ENCODE assay signal across 8 cellular contexts in genomic region chr19:12994701-12995595, GRCh38. TPM values are rescaled to one million over a fixed set of nuclear protein-coding genes. Genes with fewer than 3 reads are reported as not detected.
DNase-seq lines count a peak whose midpoint lies in the region; ATAC-seq and TF ChIP-seq lines count a peak whose summit lies in the region.

Gene NFIX (plus strand): TSS chr19:12995475. CDS start chr19:12995838, 363 bp downstream.

- H3K9me3 ChIP-seq in MM.1S (replicated peaks; ENCODE audit: insufficient read depth, low read length) = no peaks in the 10 kb centered on the region
- no peaks in the 10 kb centered on the region for H3K9me3 ChIP-seq in effector memory CD4-positive, alpha-beta T cell (ENCODE audit: control insufficient read depth, low read length)

- no peaks in the 10 kb centered on the region for H3F3A ChIP-seq in MM.1S (ENCODE audit: insufficient read depth, low read length)

- H3K27me3 Mint-ChIP-seq in Calu3 (ENCODE audit: unreplicated experiment) (peaks cover 14% of the 10 kb centered on the region), memory B cell (peaks cover 20% of the 10 kb centered on the region)

- H3K9me2 ChIP-seq in MM.1S (replicated peaks; ENCODE audit: insufficient read depth, low read length) = no peaks in the 10 kb centered on the region

- peak within 1 kb of the TSS; percentile 87 for H3K4me3 Mint-ChIP-seq in Calu3 (ENCODE audit: low read depth, unreplicated experiment)
- peak within 1 kb of the TSS; percentile 88 for H3K4me3 Mint-ChIP-seq in memory B cell

- H3K4me2 ChIP-seq in MM.1S (ENCODE audit: low read depth, low read length) = peak within 1 kb of the TSS; percentile 49; the same call in 1 of the 2 replicates

- CTCF ChIA-PET in Calu3 (lab: Charles Lee) = no interaction called here

- H3K79me2 ChIP-seq in MM.1S (ENCODE audit: low read length) = no peaks in the 10 kb centered on the region

- intact Hi-C loops in Calu3 (cut with micrococcal nuclease; ENCODE audit: unreplicated experiment) = no loop called here

- peak within 1 kb of the TSS; percentile 47; the same call in 1 of the 2 replicates for H3K4me3 ChIP-seq in MM.1S (ENCODE audit: low read length)
- H3K4me3 ChIP-seq in effector memory CD4-positive, alpha-beta T cell (ENCODE audit: insufficient read depth, low read depth, low read length, poor library complexity, severe bottlenecking) = peak within 1 kb of the TSS; percentile 62

- no peak within 1 kb of the TSS for H2AFZ ChIP-seq in MM.1S (ENCODE audit: low read length)

- H3K4me1 ChIP-seq in MM.1S (ENCODE audit: low read length) = no peaks in the 10 kb centered on the region
- H3K4me1 ChIP-seq in effector memory CD4-positive, alpha-beta T cell (ENCODE audit: control insufficient read depth, insufficient read depth, low read length, poor library complexity, severe bottlenecking) = peaks cover 10% of the 10 kb centered on the region

- H3K27me3 ChIP-seq in MM.1S (replicated peaks; ENCODE audit: insufficient read depth, low read length) = peaks cover 65% of the 10 kb centered on the region
- no peaks in the 10 kb centered on the region for H3K27me3 ChIP-seq in effector memory CD4-positive, alpha-beta T cell (replicated peaks; ENCODE audit: control insufficient read depth, insufficient read depth, low read length, poor library complexity, severe bottlenecking)

- ATAC-seq in memory B cell (ENCODE audit: low read depth) = peak; percentile 65

- TF ChIP-seq CTCF in Calu3 (IDR thresholded peaks at IDR 0.05; ENCODE audit: unreplicated experiment) (no peak), MM.1S (IDR thresholded peaks at IDR 0.05; ENCODE audit: low read length) (no peak)

- H4K20me1 ChIP-seq in MM.1S (ENCODE audit: insufficient read depth, low read length) = no peaks in the 10 kb centered on the region

- H3K27ac ChIP-seq in MM.1S (ENCODE audit: low read length) = no peak within 1 kb of the TSS
- H3K27ac ChIP-seq in effector memory CD4-positive, alpha-beta T cell (ENCODE audit: insufficient read depth, low read length, poor library complexity, severe bottlenecking) = no peak within 1 kb of the TSS

- no TSS peak for BruUV-seq in Calu3 (replicated peaks; lab: Mats Ljungman, UMichigan)

- H3K4me1 Mint-ChIP-seq in Calu3 (ENCODE audit: low read depth, unreplicated experiment) (peaks cover 8% of the 10 kb centered on the region), memory B cell (peaks cover 11% of the 10 kb centered on the region)

- H3K9ac ChIP-seq in MM.1S (ENCODE audit: low read length) = no peak within 1 kb of the TSS

- peaks cover 15% of the 10 kb centered on the region for H3K36me3 Mint-ChIP-seq in Calu3 (ENCODE audit: insufficient read depth, unreplicated experiment)
- no peaks in the 10 kb centered on the region for H3K36me3 Mint-ChIP-seq in memory B cell

- no peaks in the 10 kb centered on the region for H3K9me3 Mint-ChIP-seq in Calu3 (ENCODE audit: low read depth, unreplicated experiment)
- H3K9me3 Mint-ChIP-seq in memory B cell = no peaks in the 10 kb centered on the region

- DNase-seq in Calu3 = peak; percentile 66
- DNase-seq in MM.1S = peak; percentile 54
- peak; percentile 79 for DNase-seq in activated CD8-positive, alpha-beta memory T cell treated with anti-CD3 and anti-CD28 coated beads for 24 hours
- DNase-seq in effector memory CD4-positive, alpha-beta T cell = peak; percentile 28 to 40 (median 37)
- DNase-seq in memory B cell (ENCODE audit: low spot score in 2 of 2) = peak in 1 of 2 donors; percentile 38
- DNase-seq in stimulated activated CD8-positive, alpha-beta memory T cell treated with anti-CD3 and anti-CD28 coated beads, Interleukin-4, amount 100 ng/mL, for 48 hours = peak; percentile 71
- no peak for DNase-seq in NCI-H2107 treated with DMSO at 0.1 percent for 48 hours (lab: John Stamatoyannopoulos, UW; ENCODE audit: unreplicated experiment)
- DNase-seq in NK-92 (lab: John Stamatoyannopoulos, UW; ENCODE audit: unreplicated experiment) = no peak

- H3K27ac Mint-ChIP-seq in Calu3 (ENCODE audit: unreplicated experiment) (peak within 1 kb of the TSS; percentile 79), memory B cell (peak within 1 kb of the TSS; percentile 86)

- no peaks in the 10 kb centered on the region for H3K36me3 ChIP-seq in MM.1S (replicated peaks; ENCODE audit: insufficient read depth, low read length)
- no peaks in the 10 kb centered on the region for H3K36me3 ChIP-seq in effector memory CD4-positive, alpha-beta T cell (ENCODE audit: control insufficient read depth, insufficient read depth, low read length)

RNA-seq across cellular contexts. Expression of gene NFIX, which starts in this region (rescaled TPM):
- total RNA-seq in Calu3 (2022) = 16.4 and 21.9 TPM in 2 replicates

Comparison
In these comparisons a context has a peak if more than half of its experiments do, and no peak if none do; other contexts are left out.
1. DNase-seq: peak in Calu3 (single experiment), MM.1S (single experiment), activated CD8-positive, alpha-beta memory T cell treated with anti-CD3 and anti-CD28 coated beads for 24 hours (single experiment), effector memory CD4-positive, alpha-beta T cell (3 of 3) and stimulated activated CD8-positive, alpha-beta memory T cell treated with anti-CD3 and anti-CD28 coated beads, Interleukin-4, amount 100 ng/mL, for 48 hours (single experiment); none in NCI-H2107 treated with DMSO at 0.1 percent for 48 hours (single experiment) and NK-92 (single experiment).